ENCODE assay signal across 8 cellular contexts in the genomic region with DNA sequence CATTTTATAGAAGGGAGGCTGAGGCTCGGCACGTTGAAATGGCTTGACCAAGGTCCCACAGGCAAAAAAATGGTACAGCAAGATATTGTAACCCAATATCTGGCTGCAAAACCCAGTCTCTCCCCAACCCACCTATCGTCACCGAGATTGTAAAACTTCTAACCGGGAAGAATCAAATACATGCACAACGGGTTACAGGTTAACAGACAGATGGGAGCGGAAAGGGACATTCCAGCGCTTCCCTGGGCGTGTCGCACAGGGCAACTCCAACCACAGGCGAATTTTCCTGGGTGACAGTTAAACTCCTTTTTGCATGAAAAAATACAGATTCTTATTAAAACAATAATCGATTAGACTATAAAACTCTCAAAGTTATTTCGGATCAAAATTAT. TPM values are rescaled to one million over a fixed set of nuclear protein-coding genes. Genes with fewer than 3 reads are reported as not detected.
DNase-seq lines count a peak whose midpoint lies in the region; ATAC-seq lines count a peak whose summit lies in the region.

No MANE protein-coding gene starts in this region.

- peak overlapping the region; percentile 90 for H3K4me3 Mint-ChIP-seq in activated naive CD4-positive, alpha-beta T cell treated with anti-CD3 and anti-CD28 coated beads, Interleukin-2, amount 50 U/mL, for 24 hours
- peak overlapping the region; percentile 81 for H3K4me3 Mint-ChIP-seq in activated CD4-positive, alpha-beta memory T cell treated with anti-CD3 and anti-CD28 coated beads for 36 hours

- CTCF ChIA-PET in activated CD4-positive, alpha-beta memory T cell treated with anti-CD3 and anti-CD28 coated beads for 36 hours (lab: Charles Lee), result interaction anchor here (0.8 to 1.0 kb wide), 2 partner anchors 34 to 884 kb away, joined by 3 to 4 read pairs; no protein-coding TSS in a partner anchor

- POLR2A ChIA-PET in activated CD4-positive, alpha-beta memory T cell treated with anti-CD3 and anti-CD28 coated beads for 36 hours (lab: Charles Lee), result interaction anchor here (1.0 kb wide), 1 partner anchor 34 kb away, joined by 3 read pairs; no protein-coding TSS in a partner anchor

- peak overlapping the region; percentile 59 for H3K27ac Mint-ChIP-seq in activated naive CD4-positive, alpha-beta T cell treated with anti-CD3 and anti-CD28 coated beads, Interleukin-2, amount 50 U/mL, for 24 hours
- peak overlapping the region; percentile 85 for H3K27ac Mint-ChIP-seq in activated CD4-positive, alpha-beta memory T cell treated with anti-CD3 and anti-CD28 coated beads for 36 hours

- no peak for DNase-seq in activated naive CD4-positive, alpha-beta T cell (lab: John Stamatoyannopoulos, UW)
- DNase-seq in activated CD4-positive, alpha-beta memory T cell treated with anti-CD3 and anti-CD28 coated beads for 36 hours, result peak; percentile 18
- DNase-seq in glomerular visceral epithelial cell (ENCODE audit: extremely low spot score), result peak; percentile 67
- peak; percentile 78 for DNase-seq in posterior vena cava (ENCODE audit: low spot score)
- DNase-seq in NCI-H2196 treated with DMSO at 0.1 percent for 48 hours (lab: John Stamatoyannopoulos, UW; ENCODE audit: unreplicated experiment), result no peak
- no peak for DNase-seq in COR-L47 (lab: John Stamatoyannopoulos, UW)

- H3K27me3 Mint-ChIP-seq in activated naive CD4-positive, alpha-beta T cell treated with anti-CD3 and anti-CD28 coated beads, Interleukin-2, amount 50 U/mL, for 24 hours, result no peaks in the 10 kb centered on the region
- H3K27me3 Mint-ChIP-seq in activated CD4-positive, alpha-beta memory T cell treated with anti-CD3 and anti-CD28 coated beads for 36 hours, result no peaks in the 10 kb centered on the region

- H3K36me3 Mint-ChIP-seq in activated naive CD4-positive, alpha-beta T cell treated with anti-CD3 and anti-CD28 coated beads, Interleukin-2, amount 50 U/mL, for 24 hours, result no peaks in the 10 kb centered on the region
- no peaks in the 10 kb centered on the region for H3K36me3 Mint-ChIP-seq in activated CD4-positive, alpha-beta memory T cell treated with anti-CD3 and anti-CD28 coated beads for 36 hours

- H3K9me3 Mint-ChIP-seq in activated naive CD4-positive, alpha-beta T cell treated with anti-CD3 and anti-CD28 coated beads, Interleukin-2, amount 50 U/mL, for 24 hours, result no peaks in the 10 kb centered on the region
- no peaks in the 10 kb centered on the region for H3K9me3 Mint-ChIP-seq in activated CD4-positive, alpha-beta memory T cell treated with anti-CD3 and anti-CD28 coated beads for 36 hours

- peaks cover 33% of the 10 kb centered on the region for H3K4me1 Mint-ChIP-seq in activated naive CD4-positive, alpha-beta T cell treated with anti-CD3 and anti-CD28 coated beads, Interleukin-2, amount 50 U/mL, for 24 hours
- peaks cover 41% of the 10 kb centered on the region for H3K4me1 Mint-ChIP-seq in activated CD4-positive, alpha-beta memory T cell treated with anti-CD3 and anti-CD28 coated beads for 36 hours (ENCODE audit: low read depth)

- intact Hi-C loops in activated CD4-positive, alpha-beta memory T cell treated with anti-CD3 and anti-CD28 coated beads for 36 hours (cut with micrococcal nuclease), result loop anchor here (1.0 kb wide), 2 partner anchors 31 to 88 kb away; partner anchors contain the start of gene JUN
- intact Hi-C loops in posterior vena cava (cut with DNase I), result no loop called here

- peak; percentile 6 for ATAC-seq in HG03159 (IDR thresholded peaks at IDR 0.05; ENCODE audit: unreplicated experiment)

RNA-seq across cellular contexts. Expression of gene JUN, which starts 31.8 kb away (rescaled TPM):
- 10 to 100 TPM; 12.5 to 13.2 TPM for total RNA-seq in activated CD4-positive, alpha-beta memory T cell treated with anti-CD3 and anti-CD28 coated beads for 36 hours
- total RNA-seq in posterior vena cava, result 100 to 1,000 TPM; 120 to 219 TPM

Comparison
In these comparisons a context has a peak if more than half of its experiments do, and no peak if none do; other contexts are left out.
1. DNase-seq: peak in activated CD4-positive, alpha-beta memory T cell treated with anti-CD3 and anti-CD28 coated beads for 36 hours (single experiment), glomerular visceral epithelial cell (single experiment) and posterior vena cava (single experiment); none in activated naive CD4-positive, alpha-beta T cell (0 of 4), NCI-H2196 treated with DMSO at 0.1 percent for 48 hours (single experiment) and COR-L47 (single experiment).
2. RNA of gene JUN, which starts 31.8 kb away (total RNA-seq): 120 to 219 TPM in posterior vena cava; 12.5 to 13.2 TPM in activated CD4-positive, alpha-beta memory T cell treated with anti-CD3 and anti-CD28 coated beads for 36 hours; every median in the first group is over 4 times any median in the second.